In the genomic region with DNA sequence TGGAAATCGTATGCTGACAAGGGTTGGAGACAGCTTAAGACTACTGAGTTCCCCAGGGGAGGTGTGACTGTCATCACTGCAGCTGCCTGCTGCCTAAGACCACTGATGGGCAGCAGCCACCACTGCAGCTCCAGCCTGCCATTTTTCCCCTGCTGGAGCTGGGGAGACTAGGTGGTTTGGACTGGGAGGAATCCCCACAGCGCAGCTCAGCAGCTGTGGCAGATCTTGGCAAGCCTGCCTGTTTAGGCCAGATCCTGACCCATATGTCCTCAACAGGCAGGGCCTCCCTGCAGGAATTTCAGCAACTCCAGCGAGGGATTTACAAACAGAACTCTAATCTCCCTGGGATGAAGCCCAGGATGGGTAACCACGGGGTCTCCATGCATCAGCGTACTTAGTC, we compare ENCODE assay signal across 25 cellular contexts.
DNase-seq lines count a peak whose midpoint lies in the region; TF ChIP-seq lines count a peak whose summit lies in the region.
"Had no signal": no experiment of that assay in that cellular context is flagged by ENCODE, and none has a peak within 500 bp of the region (broad histone marks: within the 10 kb centered on the region; RNA-seq: fewer than 3 reads in every experiment).

No MANE protein-coding gene starts in this region.

- WGBS in liver, result 65% methylated on average over 5 of the region's 5 CpGs

- no peak overlapping the region for H3K9ac ChIP-seq in liver (ENCODE audit: low read depth in 1 of 2, low read length in 2 of 2)

- no peaks in the 10 kb centered on the region for H3K4me1 ChIP-seq in liver (ENCODE audit: control insufficient read depth in 4 of 4, insufficient read depth in 4 of 4, low read length in 3 of 4)
- H3K4me1 ChIP-seq: body of pancreas, foreskin keratinocyte, lower lobe of right lung, sigmoid colon, tibial artery had no signal

- H3K4me3 ChIP-seq in H7 (ENCODE audit: insufficient read depth, low read depth, low read length) (no peak overlapping the region), liver (ENCODE audit: low read depth in 1 of 3, low read length in 3 of 3) (no peak overlapping the region)
- H3K4me3 ChIP-seq: body of pancreas, lower lobe of right lung, sigmoid colon, tibial artery had no signal

- no peaks in the 10 kb centered on the region for H3K9me3 ChIP-seq in liver (ENCODE audit: control insufficient read depth in 4 of 4, low read length in 3 of 4)
- H3K9me3 ChIP-seq: body of pancreas, lower lobe of right lung, tibial artery had no signal

- H3K27me3 ChIP-seq in H7 (ENCODE audit: control insufficient read depth, insufficient read depth, low read length) (no peaks in the 10 kb centered on the region), liver (ENCODE audit: control insufficient read depth in 4 of 4, insufficient read depth in 4 of 4, low read length in 3 of 4) (no peaks in the 10 kb centered on the region)
- H3K27me3 ChIP-seq: body of pancreas, foreskin keratinocyte, sigmoid colon, tibial artery had no signal

- H3K36me3 ChIP-seq in H7 (replicated peaks; ENCODE audit: control insufficient read depth, insufficient read depth, low read length) (no peaks in the 10 kb centered on the region), liver (ENCODE audit: control insufficient read depth in 4 of 4, insufficient read depth in 3 of 4, low read depth in 1 of 4, low read length in 3 of 4) (no peaks in the 10 kb centered on the region)
- H3K36me3 ChIP-seq: lower lobe of right lung, sigmoid colon, tibial artery had no signal

- no peak overlapping the region for H3K27ac ChIP-seq in liver (ENCODE audit: low read depth in 1 of 2, low read length in 2 of 2)
- H3K27ac ChIP-seq: 22Rv1, body of pancreas, foreskin keratinocyte, lower lobe of right lung, sigmoid colon, tibial artery had no signal

- no peak for TF ChIP-seq RAD21 in liver (IDR thresholded peaks at IDR 0.05)

- DNase-seq in DMS 273 (lab: John Stamatoyannopoulos, UW; ENCODE audit: unreplicated experiment), result peak; percentile 74
- DNase-seq in DMS 273 treated with DMSO at 0.1 percent for 48 hours (lab: John Stamatoyannopoulos, UW), result no peak
- DNase-seq in H7, result peak; percentile 29
- DNase-seq in ecto neural progenitor cell (ENCODE audit: low spot score), result peak; percentile 75
- DNase-seq in HPDE6-E6E7 (ENCODE audit: extremely low spot score), result no peak
- no peak for DNase-seq in NCI-H1417 (lab: John Stamatoyannopoulos, UW)
- DNase-seq in OCI-M2 (lab: John Stamatoyannopoulos, UW; ENCODE audit: unreplicated experiment), result no peak
- DNase-seq: activated CD4-positive, alpha-beta T cell treated with anti-CD3 and anti-CD28 coated beads for 36 hours; activated CD8-positive, alpha-beta memory T cell treated with anti-CD3 and anti-CD28 coated beads for 24 hours; activated T-cell treated with anti-CD3 and anti-CD28 coated beads, Interleukin-2, amount 50 U/mL, for 1 hour; body of pancreas; CD4-positive, alpha-beta memory T cell; DMS79 treated with DMSO at 0.1 percent for 48 hours; foreskin keratinocyte; lower lobe of right lung; NCI-H1092; NCI-H2029; NCI-H2227 treated with DMSO at 0.1 percent for 48 hours; SIG-M5; sigmoid colon; stimulated activated naive CD8-positive, alpha-beta T cell treated with anti-CD3 and anti-CD28 coated beads, Interleukin-15, amount 100 ng/mL, for 72 hours; T-helper 1 cell; tibial artery had no signal

- TF ChIP-seq CTCF in liver (IDR thresholded peaks at IDR 0.05; ENCODE audit: low read depth, low read length, missing input control), result no peak

TF ChIP-seq in liver, 16 proteins besides CTCF, POLR2A, EP300 and RAD21:
- TF ChIP-seq NR2F2 (IDR thresholded peaks at IDR 0.05) (peak; percentile 12), YY1 (IDR thresholded peaks at IDR 0.05) (no peak)
- TF ChIP-seq, protein P1, sequence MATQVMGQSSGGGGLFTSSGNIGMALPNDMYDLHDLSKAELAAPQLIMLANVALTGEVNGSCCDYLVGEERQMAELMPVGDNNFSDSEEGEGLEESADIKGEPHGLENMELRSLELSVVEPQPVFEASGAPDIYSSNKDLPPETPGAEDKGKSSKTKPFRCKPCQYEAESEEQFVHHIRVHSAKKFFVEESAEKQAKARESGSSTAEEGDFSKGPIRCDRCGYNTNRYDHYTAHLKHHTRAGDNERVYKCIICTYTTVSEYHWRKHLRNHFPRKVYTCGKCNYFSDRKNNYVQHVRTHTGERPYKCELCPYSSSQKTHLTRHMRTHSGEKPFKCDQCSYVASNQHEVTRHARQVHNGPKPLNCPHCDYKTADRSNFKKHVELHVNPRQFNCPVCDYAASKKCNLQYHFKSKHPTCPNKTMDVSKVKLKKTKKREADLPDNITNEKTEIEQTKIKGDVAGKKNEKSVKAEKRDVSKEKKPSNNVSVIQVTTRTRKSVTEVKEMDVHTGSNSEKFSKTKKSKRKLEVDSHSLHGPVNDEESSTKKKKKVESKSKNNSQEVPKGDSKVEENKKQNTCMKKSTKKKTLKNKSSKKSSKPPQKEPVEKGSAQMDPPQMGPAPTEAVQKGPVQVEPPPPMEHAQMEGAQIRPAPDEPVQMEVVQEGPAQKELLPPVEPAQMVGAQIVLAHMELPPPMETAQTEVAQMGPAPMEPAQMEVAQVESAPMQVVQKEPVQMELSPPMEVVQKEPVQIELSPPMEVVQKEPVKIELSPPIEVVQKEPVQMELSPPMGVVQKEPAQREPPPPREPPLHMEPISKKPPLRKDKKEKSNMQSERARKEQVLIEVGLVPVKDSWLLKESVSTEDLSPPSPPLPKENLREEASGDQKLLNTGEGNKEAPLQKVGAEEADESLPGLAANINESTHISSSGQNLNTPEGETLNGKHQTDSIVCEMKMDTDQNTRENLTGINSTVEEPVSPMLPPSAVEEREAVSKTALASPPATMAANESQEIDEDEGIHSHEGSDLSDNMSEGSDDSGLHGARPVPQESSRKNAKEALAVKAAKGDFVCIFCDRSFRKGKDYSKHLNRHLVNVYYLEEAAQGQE (IDR thresholded peaks at IDR 0.05), result no peak

Comparison
In these comparisons a context has a peak if more than half of its experiments do, and no peak if none do; other contexts are left out.
1. DNase-seq: peak in DMS 273 (single experiment), H7 (single experiment) and ecto neural progenitor cell (single experiment); none in DMS 273 treated with DMSO at 0.1 percent for 48 hours (single experiment), HPDE6-E6E7 (single experiment), NCI-H1417 (0 of 3) and OCI-M2 (single experiment).